Comparison of ENCODE assay signal across 9 cellular contexts in the genomic region with DNA sequence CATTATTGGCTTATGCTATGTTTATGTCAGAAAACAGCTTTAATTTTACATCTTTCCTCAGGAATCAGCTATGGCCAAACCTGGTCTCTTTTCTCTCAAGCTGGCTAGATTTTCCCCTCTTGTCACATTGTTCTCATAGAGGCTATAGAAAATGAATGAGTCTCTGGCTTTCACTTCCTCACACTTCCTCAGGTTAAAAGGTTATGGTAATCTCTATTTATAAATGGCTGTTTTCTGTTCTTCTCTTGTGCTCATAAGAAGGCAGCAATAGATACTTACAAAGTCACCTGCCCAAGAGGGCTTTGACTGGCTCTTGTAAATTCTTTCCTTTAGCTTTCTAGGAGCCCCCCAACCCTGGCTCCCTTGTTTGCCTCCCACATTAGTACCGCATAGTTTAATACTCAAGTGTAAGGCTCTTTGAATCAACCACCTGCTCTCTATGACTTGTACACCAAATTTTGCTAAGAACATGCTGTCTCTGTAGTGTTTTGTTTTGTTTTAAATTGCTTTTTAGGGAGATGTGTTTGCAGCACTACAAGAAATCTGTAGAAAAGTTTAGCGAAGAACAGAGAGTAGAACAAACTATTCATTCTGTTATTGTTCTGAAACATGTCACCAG.
DNase-seq lines count a peak whose midpoint lies in the region; ATAC-seq, FAIRE-seq and TF ChIP-seq lines count a peak whose summit lies in the region.
"Had no signal": no experiment of that assay in that cellular context is flagged by ENCODE, and none has a peak within 500 bp of the region (broad histone marks: within the 10 kb centered on the region; RNA-seq: fewer than 3 reads in every experiment).

No MANE protein-coding gene starts in this region.

- no peaks in the 10 kb centered on the region for H3K36me3 ChIP-seq in psoas muscle (ENCODE audit: insufficient read depth in 1 of 2, low read depth in 1 of 2)

- WGBS in psoas muscle, 3 donors = 36 to 66% (median 51%) methylated on average over 2 of the region's 2 CpGs

- no peak overlapping the region for H3K4me3 ChIP-seq in psoas muscle

- no peak overlapping the region for H3K27ac ChIP-seq in psoas muscle

- no TSS peak for BruUV-seq in MCF 10A (replicated peaks; lab: Mats Ljungman, UMichigan)

- peaks cover 3% of the 10 kb centered on the region for H3K9me3 ChIP-seq in psoas muscle

- no peaks in the 10 kb centered on the region for H3K9me3 Mint-ChIP-seq in MCF 10A (ENCODE audit: unreplicated experiment)
- H3K9me3 Mint-ChIP-seq in effector memory CD8-positive, alpha-beta T cell = no peaks in the 10 kb centered on the region

- intact Hi-C loops in psoas muscle (cut with DNase I) (no loop called here), MCF 10A (cut with micrococcal nuclease) (no loop called here)

- DNase-seq in RPMI8226 = peak; percentile 42
- no peak for DNase-seq in psoas muscle
- DNase-seq in frontal cortex (ENCODE audit: low spot score in 2 of 2) = no peak
- DNase-seq in MCF 10A (ENCODE audit: unreplicated experiment) = no peak
- DNase-seq in effector memory CD8-positive, alpha-beta T cell = no peak

- H3K27me3 ChIP-seq in psoas muscle (ENCODE audit: insufficient read depth in 3 of 3, low read length in 2 of 3) = no peaks in the 10 kb centered on the region

- no peak overlapping the region for H3K27ac Mint-ChIP-seq in MCF 10A (ENCODE audit: low read depth, unreplicated experiment)
- H3K27ac Mint-ChIP-seq in effector memory CD8-positive, alpha-beta T cell = no peak overlapping the region

- no peaks in the 10 kb centered on the region for H3K36me3 Mint-ChIP-seq in MCF 10A (ENCODE audit: insufficient read depth, unreplicated experiment)
- H3K36me3 Mint-ChIP-seq in effector memory CD8-positive, alpha-beta T cell (ENCODE audit: insufficient read depth) = no peaks in the 10 kb centered on the region

- no peaks in the 10 kb centered on the region for H3K4me1 ChIP-seq in psoas muscle

- no peak overlapping the region for H3K4me3 Mint-ChIP-seq in MCF 10A (ENCODE audit: unreplicated experiment)
- H3K4me3 Mint-ChIP-seq in effector memory CD8-positive, alpha-beta T cell = no peak overlapping the region

- POLR2A ChIA-PET in MCF 10A (lab: Yijun Ruan, JAX) = interaction anchor here (0.7 kb wide), 1 partner anchor 229 kb away, joined by 3 read pairs; no protein-coding TSS in a partner anchor

- peak; percentile 99 for ATAC-seq in GM18511 (IDR thresholded peaks at IDR 0.05; ENCODE audit: unreplicated experiment)
- peak; percentile 98 for ATAC-seq in GM21423 (IDR thresholded peaks at IDR 0.05; ENCODE audit: unreplicated experiment)
- peak; percentile 98 for ATAC-seq in HG03354 (IDR thresholded peaks at IDR 0.05; ENCODE audit: poor library complexity, severe bottlenecking, unreplicated experiment)
- no peak for ATAC-seq in psoas muscle
- ATAC-seq in effector memory CD8-positive, alpha-beta T cell (replicated peaks) = no peak

- CTCF ChIA-PET in MCF 10A (lab: Yijun Ruan, JAX) = interaction anchor here (0.6 kb wide), 1 partner anchor 582 kb away, joined by 4 read pairs; no protein-coding TSS in a partner anchor

- H3K4me1 Mint-ChIP-seq in MCF 10A (ENCODE audit: insufficient read depth, unreplicated experiment) = peaks cover 5% of the 10 kb centered on the region
- H3K4me1 Mint-ChIP-seq in effector memory CD8-positive, alpha-beta T cell (ENCODE audit: low read depth in 2 of 2) = no peaks in the 10 kb centered on the region

- TF ChIP-seq CTCF in psoas muscle (IDR thresholded peaks at IDR 0.05) (no peak), MCF 10A (IDR thresholded peaks at IDR 0.05; ENCODE audit: unreplicated experiment) (no peak)

- no peaks in the 10 kb centered on the region for H3K27me3 Mint-ChIP-seq in MCF 10A (ENCODE audit: insufficient read depth, unreplicated experiment)
- H3K27me3 Mint-ChIP-seq in effector memory CD8-positive, alpha-beta T cell = no peaks in the 10 kb centered on the region

- FAIRE-seq in frontal cortex (lab: Jason Lieb, UNC) = no peak
- FAIRE-seq: endometrium had no signal

Comparison
In these comparisons a context has a peak if more than half of its experiments do, and no peak if none do; other contexts are left out.
1. ATAC-seq: peak in GM18511 (single experiment), GM21423 (single experiment) and HG03354 (single experiment); none in psoas muscle (0 of 4) and effector memory CD8-positive, alpha-beta T cell (single experiment).